Comparison of ENCODE assay signal across 1 cellular context in genomic region chr16:56608876-56609462, GRCh38.
A peak's percentile ranks its signal among the peaks of the same experiment; 100 is the strongest.
TF ChIP-seq lines count a peak whose summit lies in the region.

No MANE protein-coding gene starts in this region.

TF ChIP-seq in K562, 482 proteins besides CTCF, POLR2A, EP300 and RAD21:
- TF ChIP-seq CHD1 (IDR thresholded peaks at IDR 0.05; ENCODE audit: low read length) (peak; percentile 57), ZZZ3 (IDR thresholded peaks at IDR 0.05) (no peak), JUN (IDR thresholded peaks at IDR 0.05; ENCODE audit: borderline replicate concordance, low read depth, low read length) (no peak), JUN (CRISPR knock-in tag; IDR thresholded peaks at IDR 0.05; ENCODE audit: borderline replicate concordance) (0 out of 2 replicates have a peak, but pooled peaks have one; percentile 15), ZNF282 (CRISPR knock-in tag; IDR thresholded peaks at IDR 0.05) (no peak), SMAD2 (IDR thresholded peaks at IDR 0.05; ENCODE audit: low read depth, low read length) (no peak)
- TF ChIP-seq, protein P1, sequence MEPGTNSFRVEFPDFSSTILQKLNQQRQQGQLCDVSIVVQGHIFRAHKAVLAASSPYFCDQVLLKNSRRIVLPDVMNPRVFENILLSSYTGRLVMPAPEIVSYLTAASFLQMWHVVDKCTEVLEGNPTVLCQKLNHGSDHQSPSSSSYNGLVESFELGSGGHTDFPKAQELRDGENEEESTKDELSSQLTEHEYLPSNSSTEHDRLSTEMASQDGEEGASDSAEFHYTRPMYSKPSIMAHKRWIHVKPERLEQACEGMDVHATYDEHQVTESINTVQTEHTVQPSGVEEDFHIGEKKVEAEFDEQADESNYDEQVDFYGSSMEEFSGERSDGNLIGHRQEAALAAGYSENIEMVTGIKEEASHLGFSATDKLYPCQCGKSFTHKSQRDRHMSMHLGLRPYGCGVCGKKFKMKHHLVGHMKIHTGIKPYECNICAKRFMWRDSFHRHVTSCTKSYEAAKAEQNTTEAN (CRISPR knock-in tag; IDR thresholded peaks at IDR 0.05) = 0 out of 2 replicates have a peak, but pooled peaks have one; percentile 38
